ENCODE assay signal across 8 cellular contexts in the genomic region with DNA sequence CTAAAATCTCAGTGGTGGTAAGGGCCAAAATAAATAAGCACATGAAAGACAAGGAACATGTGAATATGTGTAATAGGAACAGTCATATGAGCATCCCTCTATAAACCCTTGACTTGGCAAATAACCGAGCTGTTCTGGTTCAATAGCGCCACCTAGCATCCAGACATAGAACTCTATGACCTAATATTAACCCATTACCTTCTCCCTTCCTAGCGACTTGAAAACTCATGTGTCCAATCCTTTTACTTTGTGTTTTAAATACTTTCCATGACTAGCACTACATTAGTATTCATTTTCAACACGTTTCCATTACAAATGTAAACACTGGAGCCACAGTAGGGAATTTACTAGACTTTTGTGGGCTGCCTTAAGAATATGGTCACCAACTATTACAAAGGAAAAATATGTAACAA.
DNase-seq lines count a peak whose midpoint lies in the region; ATAC-seq, FAIRE-seq and TF ChIP-seq lines count a peak whose summit lies in the region.

No MANE protein-coding gene starts in this region.

- H3K27ac Mint-ChIP-seq in activated naive CD4-positive, alpha-beta T cell treated with anti-CD3 and anti-CD28 coated beads, Interleukin-2, amount 50 U/mL, for 72 hours, result no peak overlapping the region
- no peak overlapping the region for H3K27ac Mint-ChIP-seq in activated T-helper 2 cell treated with anti-CD3 and anti-CD28 coated beads, Interferon-gamma antibody, Interleukin-2, Interleukin-4, amounts not matched to agents 10 μg/mL and 5 μg/mL and 100 μg/mL, durations not matched to agents 14 hours and 24 hours and 36 hours

- dilution Hi-C loops in keratinocyte (cut with MboI; ENCODE audit: extremely low pct_ligation_motif_present, low sequenced_read_pairs), result loop anchor here (25.0 kb wide), 1 partner anchor 486 kb away; no protein-coding TSS in a partner anchor

- TF ChIP-seq POLR2A in GM12891 (IDR thresholded peaks at IDR 0.05; ENCODE audit: low read depth, low read length), result no peak

- no peaks in the 10 kb centered on the region for H3K9me1 ChIP-seq in keratinocyte (ENCODE audit: control insufficient read depth, extremely low read depth, insufficient read depth, low read length)

- no peak overlapping the region for H3K4me3 Mint-ChIP-seq in activated T-helper 2 cell treated with anti-CD3 and anti-CD28 coated beads, Interferon-gamma antibody, Interleukin-2, Interleukin-4, amounts not matched to agents 10 μg/mL and 5 μg/mL and 100 μg/mL, durations not matched to agents 14 hours and 24 hours and 36 hours (ENCODE audit: low read depth)

- H3K27me3 Mint-ChIP-seq in activated T-helper 2 cell treated with anti-CD3 and anti-CD28 coated beads, Interferon-gamma antibody, Interleukin-2, Interleukin-4, amounts not matched to agents 10 μg/mL and 5 μg/mL and 100 μg/mL, durations not matched to agents 14 hours and 24 hours and 36 hours (ENCODE audit: low read depth), result no peaks in the 10 kb centered on the region

- ATAC-seq in activated naive CD4-positive, alpha-beta T cell treated with anti-CD3 and anti-CD28 coated beads, Interleukin-2, amount 50 U/mL, for 72 hours, result peak; percentile 37 to 44

- H3K4me1 ChIP-seq in A673 (ENCODE audit: insufficient read depth, low read length, poor library complexity, severe bottlenecking) (no peaks in the 10 kb centered on the region), keratinocyte (ENCODE audit: control insufficient read depth, extremely low read depth, insufficient read depth, low read length) (no peaks in the 10 kb centered on the region)

- no peak overlapping the region for H3K4me3 ChIP-seq in A673 (ENCODE audit: low read depth, low read length, poor library complexity, severe bottlenecking)
- no peak overlapping the region for H3K4me3 ChIP-seq in keratinocyte (ENCODE audit: control insufficient read depth in 2 of 3, extremely low read depth in 1 of 3, insufficient read depth in 2 of 3, low read depth in 1 of 3, low read length in 3 of 3)

- H3K27me3 ChIP-seq in A673 (replicated peaks; ENCODE audit: insufficient read depth, low read depth, low read length, poor library complexity), result no peaks in the 10 kb centered on the region
- H3K27me3 ChIP-seq in keratinocyte (ENCODE audit: control insufficient read depth, extremely low read depth, insufficient read depth, low read length), result no peaks in the 10 kb centered on the region

- H3K36me3 ChIP-seq in A673 (ENCODE audit: insufficient read depth, low read length, poor library complexity, severe bottlenecking), result no peaks in the 10 kb centered on the region
- H3K36me3 ChIP-seq in keratinocyte (ENCODE audit: control insufficient read depth in 2 of 2, extremely low read depth in 1 of 2, insufficient read depth in 2 of 2, low read length in 2 of 2), result no peaks in the 10 kb centered on the region

- peak; percentile 67 for TF ChIP-seq CTCF in A673 (conservative IDR thresholded peaks at IDR 0.05; ENCODE audit: low read depth, low read length)
- peak; percentile 51 to 74 (median 54) for TF ChIP-seq CTCF in keratinocyte (optimal IDR thresholded peaks at IDR 0.05 in 1 of 3, IDR thresholded peaks at IDR 0.05 in 1 of 3, conservative IDR thresholded peaks at IDR 0.05 in 1 of 3; ENCODE audit: extremely low read depth in 1 of 3, insufficient read depth in 2 of 3, low read length in 3 of 3)

- H3K36me3 Mint-ChIP-seq in activated naive CD4-positive, alpha-beta T cell treated with anti-CD3 and anti-CD28 coated beads, Interleukin-2, amount 50 U/mL, for 72 hours, result peaks cover 0 to 16% of the 10 kb centered on the region in 2 donors
- H3K36me3 Mint-ChIP-seq in activated T-helper 2 cell treated with anti-CD3 and anti-CD28 coated beads, Interferon-gamma antibody, Interleukin-2, Interleukin-4, amounts not matched to agents 10 μg/mL and 5 μg/mL and 100 μg/mL, durations not matched to agents 14 hours and 24 hours and 36 hours (ENCODE audit: low read depth), result peaks cover 21% of the 10 kb centered on the region

- CTCF ChIA-PET in A673 (lab: Charles Lee), result no interaction called here

- H3K9me3 ChIP-seq in A673 (ENCODE audit: low read depth, low read length, poor library complexity, severe bottlenecking), result peaks cover 4% of the 10 kb centered on the region
- no peaks in the 10 kb centered on the region for H3K9me3 ChIP-seq in keratinocyte (ENCODE audit: control insufficient read depth, low read depth, low read length)

- peaks cover 20% of the 10 kb centered on the region for H3K4me1 Mint-ChIP-seq in activated T-helper 2 cell treated with anti-CD3 and anti-CD28 coated beads, Interferon-gamma antibody, Interleukin-2, Interleukin-4, amounts not matched to agents 10 μg/mL and 5 μg/mL and 100 μg/mL, durations not matched to agents 14 hours and 24 hours and 36 hours (ENCODE audit: low read depth)

- no peaks in the 10 kb centered on the region for H4K20me1 ChIP-seq in keratinocyte (ENCODE audit: control insufficient read depth, extremely low read depth, insufficient read depth, low read length)

- H3K79me2 ChIP-seq in keratinocyte (ENCODE audit: control insufficient read depth, insufficient read depth, low read length), result no peaks in the 10 kb centered on the region

- POLR2A ChIA-PET in A673 (lab: Charles Lee; ENCODE audit: low non-redundant PET), result no interaction called here

- DNase-seq in A673 (ENCODE audit: low spot score), result peak; percentile 71
- DNase-seq in GM12891 (ENCODE audit: insufficient read length, low spot score), result no peak
- DNase-seq in NCI-H510A treated with DMSO at 0.1 percent for 48 hours (lab: John Stamatoyannopoulos, UW), result peak; percentile 83
- DNase-seq in activated naive CD4-positive, alpha-beta T cell treated with anti-CD3 and anti-CD28 coated beads, Interleukin-2, amount 50 U/mL, for 72 hours (ENCODE audit: low spot score in 2 of 2), result peak in 1 of 2 donors; percentile 51
- peak; percentile 38 for DNase-seq in keratinocyte (ENCODE audit: low read depth, low spot score)
- DNase-seq in activated T-helper 2 cell treated with anti-CD3 and anti-CD28 coated beads, Interferon-gamma antibody, Interleukin-2, Interleukin-4, amounts not matched to agents 10 μg/mL and 5 μg/mL and 100 μg/mL, durations not matched to agents 14 hours and 24 hours and 36 hours (ENCODE audit: low spot score), result no peak
- no peak for DNase-seq in NCI-H1436 treated with DMSO at 0.1 percent for 48 hours (lab: John Stamatoyannopoulos, UW)
- no peak for DNase-seq in head of caudate nucleus

- no peak overlapping the region for H2AFZ ChIP-seq in keratinocyte (ENCODE audit: control insufficient read depth, low read length)

- no peaks in the 10 kb centered on the region for H3K9me3 Mint-ChIP-seq in activated naive CD4-positive, alpha-beta T cell treated with anti-CD3 and anti-CD28 coated beads, Interleukin-2, amount 50 U/mL, for 72 hours
- peaks cover 6% of the 10 kb centered on the region for H3K9me3 Mint-ChIP-seq in activated T-helper 2 cell treated with anti-CD3 and anti-CD28 coated beads, Interferon-gamma antibody, Interleukin-2, Interleukin-4, amounts not matched to agents 10 μg/mL and 5 μg/mL and 100 μg/mL, durations not matched to agents 14 hours and 24 hours and 36 hours

- intact Hi-C loops in A673 (cut with micrococcal nuclease; ENCODE audit: unreplicated experiment) (loop anchor here (1.0 kb wide), 1 partner anchor 448 kb away; no protein-coding TSS in a partner anchor), head of caudate nucleus (cut with DNase I) (loop anchor here (5.0 to 10.0 kb wide), 2 partner anchors 406 to 488 kb away; no protein-coding TSS in a partner anchor)
- intact Hi-C loops in activated T-helper 2 cell treated with anti-CD3 and anti-CD28 coated beads, Interferon-gamma antibody, Interleukin-2, Interleukin-4, amounts not matched to agents 10 μg/mL and 5 μg/mL and 100 μg/mL, durations not matched to agents 14 hours and 24 hours and 36 hours (cut with micrococcal nuclease), result no loop called here

- no TSS peak for BruUV-seq in A673 (replicated peaks; lab: Mats Ljungman, UMichigan)

- H3K4me2 ChIP-seq in keratinocyte (ENCODE audit: control insufficient read depth, extremely low read depth, insufficient read depth, low read depth, low read length), result no peak overlapping the region

- no peak overlapping the region for H3K9ac ChIP-seq in keratinocyte (ENCODE audit: control insufficient read depth, extremely low read depth, insufficient read depth, low read length)

- H3K27ac ChIP-seq in A673 (ENCODE audit: low read depth, low read length, poor library complexity, severe bottlenecking), result no peak overlapping the region
- H3K27ac ChIP-seq in keratinocyte (ENCODE audit: control insufficient read depth, insufficient read depth, low read length), result no peak overlapping the region

- peak; percentile 40 for FAIRE-seq in GM12891 (lab: Jason Lieb, UNC)
- peak; percentile 75 for FAIRE-seq in keratinocyte (lab: Jason Lieb, UNC)

TF ChIP-seq in GM12891, 5 proteins besides CTCF, POLR2A, EP300 and RAD21:
- TF ChIP-seq POU2F2 (IDR thresholded peaks at IDR 0.05; ENCODE audit: low read depth, low read length), result no peak
- TF ChIP-seq PAX5 (IDR thresholded peaks at IDR 0.05; ENCODE audit: insufficient read depth, low read length, severe bottlenecking), result no peak
- TF ChIP-seq POLR2AphosphoS5 (IDR thresholded peaks at IDR 0.05; ENCODE audit: low read depth, low read length), result no peak
- no peak for TF ChIP-seq SPI1 (IDR thresholded peaks at IDR 0.05; ENCODE audit: low read depth, low read length)
- TF ChIP-seq TAF1 (IDR thresholded peaks at IDR 0.05; ENCODE audit: low read depth, low read length), result no peak

Comparison
In these comparisons a context has a peak if more than half of its experiments do, and no peak if none do; other contexts are left out.
1. DNase-seq: peak in A673 (single experiment), NCI-H510A treated with DMSO at 0.1 percent for 48 hours (single experiment) and keratinocyte (single experiment); none in GM12891 (single experiment), activated T-helper 2 cell treated with anti-CD3 and anti-CD28 coated beads, Interferon-gamma antibody, Interleukin-2, Interleukin-4, amounts not matched to agents 10 μg/mL and 5 μg/mL and 100 μg/mL, durations not matched to agents 14 hours and 24 hours and 36 hours (single experiment), NCI-H1436 treated with DMSO at 0.1 percent for 48 hours (single experiment) and head of caudate nucleus (0 of 42).